ENCODE assay signal across 13 cellular contexts in genomic region chr2:85680707-85681353, GRCh38. TPM values are rescaled to one million over a fixed set of nuclear protein-coding genes. Genes with fewer than 3 reads are reported as not detected.
DNase-seq lines count a peak whose midpoint lies in the region; ATAC-seq and TF ChIP-seq lines count a peak whose summit lies in the region.
"Had no signal": no experiment of that assay in that cellular context is flagged by ENCODE, and none has a peak within 500 bp of the region (broad histone marks: within the 10 kb centered on the region; RNA-seq: fewer than 3 reads in every experiment).

No MANE protein-coding gene starts in this region.

- in situ Hi-C loops in IMR-90 (cut with MboI; ENCODE audit: low sequenced_read_pairs): no loop called here

- H4K20me1 ChIP-seq in IMR-90 (ENCODE audit: insufficient read depth, low read length): no peaks in the 10 kb centered on the region

- H4K91ac ChIP-seq in IMR-90 (ENCODE audit: insufficient read depth, low read depth, low read length): no peak overlapping the region

- H3K56ac ChIP-seq in IMR-90 (ENCODE audit: extremely low read depth, insufficient read depth, low read length): no peak overlapping the region

- CTCF ChIA-PET in IMR-90 (lab: Yijun Ruan, JAX) (interaction anchor here (0.6 kb wide), 2 partner anchors 28 to 48 kb away, joined by 3 to 5 read pairs; no protein-coding TSS in a partner anchor), MCF 10A (lab: Yijun Ruan, JAX) (interaction anchor here (0.5 to 10.8 kb wide), 14 partner anchors 12 to 835 kb away, joined by 3 to 166 read pairs (median 7); partner anchors contain the start of gene SFTPB)

- H3K4me2 ChIP-seq in IMR-90 (ENCODE audit: low read depth, low read length): no peak overlapping the region
- H3K4me2 ChIP-seq: hepatocyte had no signal

- no peak overlapping the region for H3K18ac ChIP-seq in IMR-90 (ENCODE audit: low read depth, low read length)

- intact Hi-C loops in IMR-90 (cut with micrococcal nuclease) (no loop called here), MCF 10A (cut with micrococcal nuclease) (no loop called here), natural killer cell (cut with micrococcal nuclease) (loop anchor here (2.0 kb wide), 1 partner anchor 14 kb away; the partner anchor contains the start of gene GNLY)

- H2BK120ac ChIP-seq in IMR-90 (ENCODE audit: low read depth, low read length): peak overlapping the region; percentile 56; the same call in 1 of the 2 replicates

- no peak overlapping the region for H3K9ac ChIP-seq in IMR-90 (ENCODE audit: low read depth, low read length)

- TF ChIP-seq RAD21 in IMR-90 (IDR thresholded peaks at IDR 0.05; ENCODE audit: low read length): no peak

- TF ChIP-seq POLR2A in IMR-90 (IDR thresholded peaks at IDR 0.05; ENCODE audit: low read depth, low read length): no peak

- H2BK15ac ChIP-seq in IMR-90 (ENCODE audit: low read depth, low read length): no peak overlapping the region

- H3K27ac ChIP-seq in IMR-90 (ENCODE audit: insufficient read depth, low read length): no peak overlapping the region
- H3K27ac ChIP-seq: hepatocyte had no signal

- H2BK5ac ChIP-seq in IMR-90 (ENCODE audit: low read depth, low read length, poor library complexity, severe bottlenecking): no peak overlapping the region

- no peaks in the 10 kb centered on the region for H3K27me3 ChIP-seq in IMR-90 (ENCODE audit: control insufficient read depth, insufficient read depth, low read length)
- H3K27me3 ChIP-seq: hepatocyte had no signal

- H3K9me3 Mint-ChIP-seq in MCF 10A (ENCODE audit: unreplicated experiment) (no peaks in the 10 kb centered on the region), natural killer cell (no peaks in the 10 kb centered on the region), mesothelial cell of epicardium (no peaks in the 10 kb centered on the region)

- TF ChIP-seq CTCF in IMR-90 (conservative IDR thresholded peaks at IDR 0.05; ENCODE audit: low read depth, low read length) (no peak), MCF 10A (IDR thresholded peaks at IDR 0.05; ENCODE audit: unreplicated experiment) (no peak), natural killer cell (IDR thresholded peaks at IDR 0.05) (no peak), mesothelial cell of epicardium (IDR thresholded peaks at IDR 0.05; ENCODE audit: unreplicated experiment) (no peak)

- H3K4me1 Mint-ChIP-seq in MCF 10A (ENCODE audit: insufficient read depth, unreplicated experiment) (peaks cover 25% of the 10 kb centered on the region), natural killer cell (peaks cover 24 to 27% of the 10 kb centered on the region in 2 donors), mesothelial cell of epicardium (peaks cover 8% of the 10 kb centered on the region)

- H3K23ac ChIP-seq in IMR-90 (ENCODE audit: low read depth, low read length): peak overlapping the region; percentile 10; the same call in 1 of the 2 replicates

- no peaks in the 10 kb centered on the region for H3K36me3 ChIP-seq in IMR-90 (ENCODE audit: control insufficient read depth, insufficient read depth, low read length)

- H3K27ac Mint-ChIP-seq in MCF 10A (ENCODE audit: low read depth, unreplicated experiment) (peak overlapping the region; percentile 90), natural killer cell (peak overlapping the region; percentile 87 to 94), mesothelial cell of epicardium (no peak overlapping the region)

- H3K14ac ChIP-seq in IMR-90 (replicated peaks; ENCODE audit: low read depth, low read length): no peak overlapping the region

- no CpG with 5 or more reads among the region's 2 CpGs for WGBS in IMR-90 (ENCODE audit: extremely low coverage in 2 of 2, insufficient read length in 1 of 2), 2 experiments

- no peaks in the 10 kb centered on the region for H3K79me1 ChIP-seq in IMR-90 (ENCODE audit: low read depth in 1 of 2, low read length in 2 of 2)

- H2AK5ac ChIP-seq in IMR-90 (ENCODE audit: low read depth, low read length): no peak overlapping the region

- H3K9me3 ChIP-seq in IMR-90 (ENCODE audit: control insufficient read depth, insufficient read depth, low read length): no peaks in the 10 kb centered on the region

- H3K36me3 Mint-ChIP-seq in MCF 10A (ENCODE audit: insufficient read depth, unreplicated experiment) (no peaks in the 10 kb centered on the region), natural killer cell (no peaks in the 10 kb centered on the region), mesothelial cell of epicardium (no peaks in the 10 kb centered on the region)

- POLR2A ChIA-PET in IMR-90 (lab: Charles Lee; ENCODE audit: unreplicated experiment): no interaction called here
- POLR2A ChIA-PET in MCF 10A (lab: Yijun Ruan, JAX): interaction anchor here (0.7 to 3.5 kb wide), 4 partner anchors 18 to 48 kb away, joined by 3 to 22 read pairs (median 6); no protein-coding TSS in a partner anchor

- peak overlapping the region; percentile 17 for H3K4me3 Mint-ChIP-seq in MCF 10A (ENCODE audit: unreplicated experiment)
- peak overlapping the region; percentile 79 for H3K4me3 Mint-ChIP-seq in natural killer cell
- no peak overlapping the region for H3K4me3 Mint-ChIP-seq in mesothelial cell of epicardium

- H3K27me3 Mint-ChIP-seq in MCF 10A (ENCODE audit: insufficient read depth, unreplicated experiment) (no peaks in the 10 kb centered on the region), natural killer cell (ENCODE audit: low read depth in 2 of 2) (peaks cover 0 to 4% of the 10 kb centered on the region in 2 donors), mesothelial cell of epicardium (ENCODE audit: low read depth) (no peaks in the 10 kb centered on the region)

- dilution Hi-C loops in IMR-90 (cut with HindIII; ENCODE audit: low sequenced_read_pairs, unreplicated experiment): no loop called here

- no peak overlapping the region for H2AK9ac ChIP-seq in IMR-90 (replicated peaks; ENCODE audit: low read depth, low read length, poor library complexity)

- BruUV-seq in IMR-90 (replicated peaks; lab: Mats Ljungman, UMichigan): no TSS peak
- BruUV-seq in MCF 10A (replicated peaks; lab: Mats Ljungman, UMichigan): no TSS peak

- no peak for ATAC-seq in IMR-90 (ENCODE audit: low read depth)
- ATAC-seq in natural killer cell: peak in 1 of 3 donors; percentile 10

- H3K4me3 ChIP-seq in IMR-90 (ENCODE audit: insufficient read depth, low read depth, low read length): no peak overlapping the region
- H3K4me3 ChIP-seq: hepatocyte, skin epidermis had no signal

- no peak overlapping the region; a peak in 1 of 4 replicates for H4K8ac ChIP-seq in IMR-90 (ENCODE audit: low read depth in 2 of 2, low read length in 2 of 2)

- no peak overlapping the region for H4K5ac ChIP-seq in IMR-90 (ENCODE audit: low read depth, low read length)

- H2AFZ ChIP-seq in IMR-90 (replicated peaks; ENCODE audit: low read length, poor library complexity): no peak overlapping the region
- H2AFZ ChIP-seq: hepatocyte had no signal

- H3K9me1 ChIP-seq in IMR-90 (ENCODE audit: insufficient read depth, low read length): peaks cover 7% of the 10 kb centered on the region

- H3K4ac ChIP-seq in IMR-90 (ENCODE audit: low read depth, low read length): no peak overlapping the region

- no peak overlapping the region for H2BK20ac ChIP-seq in IMR-90 (ENCODE audit: low read depth, low read length)

- DNase-seq in NCI-H2081 (lab: John Stamatoyannopoulos, UW) (peak; percentile 27 to 37), NCI-H2081 treated with DMSO at 0.1 percent for 48 hours (lab: John Stamatoyannopoulos, UW) (no peak), IMR-90 (no peak), MCF 10A (ENCODE audit: unreplicated experiment) (peak; percentile 37), natural killer cell (no peak), COLO829 (ENCODE audit: low spot score) (no peak), HPDE6-E6E7 (ENCODE audit: extremely low spot score) (no peak), mesothelial cell of epicardium (ENCODE audit: low spot score in 2 of 2, unreplicated experiment in 2 of 2) (no peak)
- DNase-seq: NCI-H2029 treated with DMSO at 0.1 percent for 48 hours, RPMI8226 had no signal

- 0 out of 2 replicates have a peak, but pooled peaks cover 1% of the 10 kb centered on the region for H3K4me1 ChIP-seq in IMR-90 (ENCODE audit: control insufficient read depth, insufficient read depth, low read length)

TF ChIP-seq in IMR-90, 13 proteins besides CTCF, POLR2A, EP300 and RAD21 (continues in another document):
- no peak for TF ChIP-seq RFX5 (IDR thresholded peaks at IDR 0.05; ENCODE audit: low read depth, low read length)
- TF ChIP-seq SMC3 (IDR thresholded peaks at IDR 0.05; ENCODE audit: low read depth, low read length): no peak
- no peak for TF ChIP-seq RCOR1 (IDR thresholded peaks at IDR 0.05; ENCODE audit: insufficient replicate concordance, low read length)
- no peak for TF ChIP-seq CHD1 (IDR thresholded peaks at IDR 0.05; ENCODE audit: low read depth, low read length)
- no peak for TF ChIP-seq CEBPB (IDR thresholded peaks at IDR 0.05; ENCODE audit: low read depth, low read length)
- no peak for TF ChIP-seq NFE2L2 (IDR thresholded peaks at IDR 0.05; ENCODE audit: low read depth, low read length)
- TF ChIP-seq MAZ (IDR thresholded peaks at IDR 0.05; ENCODE audit: borderline replicate concordance, low read depth, low read length): no peak
- no peak for TF ChIP-seq MXI1 (IDR thresholded peaks at IDR 0.05; ENCODE audit: borderline replicate concordance, low read depth, low read length)
- TF ChIP-seq, protein P1, sequence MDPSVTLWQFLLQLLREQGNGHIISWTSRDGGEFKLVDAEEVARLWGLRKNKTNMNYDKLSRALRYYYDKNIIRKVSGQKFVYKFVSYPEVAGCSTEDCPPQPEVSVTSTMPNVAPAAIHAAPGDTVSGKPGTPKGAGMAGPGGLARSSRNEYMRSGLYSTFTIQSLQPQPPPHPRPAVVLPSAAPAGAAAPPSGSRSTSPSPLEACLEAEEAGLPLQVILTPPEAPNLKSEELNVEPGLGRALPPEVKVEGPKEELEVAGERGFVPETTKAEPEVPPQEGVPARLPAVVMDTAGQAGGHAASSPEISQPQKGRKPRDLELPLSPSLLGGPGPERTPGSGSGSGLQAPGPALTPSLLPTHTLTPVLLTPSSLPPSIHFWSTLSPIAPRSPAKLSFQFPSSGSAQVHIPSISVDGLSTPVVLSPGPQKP (IDR thresholded peaks at IDR 0.05; ENCODE audit: borderline replicate concordance, low read depth, low read length): no peak
- no peak for TF ChIP-seq BHLHE40 (IDR thresholded peaks at IDR 0.05; ENCODE audit: low read depth, low read length)

RNA-seq across cellular contexts. Expression of gene SFTPB, which starts 12.8 kb away (rescaled TPM):
- not detected in 2 replicates for total RNA-seq in IMR-90 (2012; rRNA removed)
- polyA plus RNA-seq in IMR-90 (2012; rRNA removed): not detected in 2 replicates
- polyA plus RNA-seq in IMR-90 (2012; cell fraction: cytosol; rRNA removed): 0.07 TPM in 1 of 2 replicates, not detected in the other
- polyA plus RNA-seq in IMR-90 (2012; cell fraction: nucleus; rRNA removed; ENCODE audit: low replicate concordance): not detected in 2 replicates
- total RNA-seq in MCF 10A (2022): 0.26 and 0.32 TPM in 2 replicates
- total RNA-seq in natural killer cell: not detected
- total RNA-seq in mesothelial cell of epicardium: not detected in 3 replicates
- total RNA-seq: G401 had no signal

RNA-seq across cellular contexts. Expression of gene GNLY, which starts 13.3 kb away (rescaled TPM):
- total RNA-seq in IMR-90 (2012; rRNA removed): not detected in 2 replicates
- not detected in 2 replicates for polyA plus RNA-seq in IMR-90 (2012; rRNA removed)
- polyA plus RNA-seq in IMR-90 (2012; cell fraction: cytosol; rRNA removed): not detected in 2 replicates
- polyA plus RNA-seq in IMR-90 (2012; cell fraction: nucleus; rRNA removed; ENCODE audit: low replicate concordance): 0.13 and 0.24 TPM in 2 replicates
- not detected in 2 replicates for total RNA-seq in MCF 10A (2022)
- total RNA-seq in natural killer cell: 1,000 to 10,000 TPM; 4,938 to 8,199 (median 6,542) TPM
- 0.43 TPM in 1 of 3 replicates, not detected in the others for total RNA-seq in mesothelial cell of epicardium
- total RNA-seq: G401, hepatocyte had no signal
- polyA plus RNA-seq: hepatocyte had no signal

Comparison
In these comparisons a context has a peak if more than half of its experiments do, and no peak if none do; other contexts are left out.
1. DNase-seq: peak in NCI-H2081 (2 of 2) and MCF 10A (single experiment); none in NCI-H2081 treated with DMSO at 0.1 percent for 48 hours (single experiment), IMR-90 (single experiment), natural killer cell (single experiment), COLO829 (single experiment), HPDE6-E6E7 (single experiment) and mesothelial cell of epicardium (0 of 2).
2. RNA of gene GNLY, which starts 13.3 kb away (total RNA-seq): 4,938 to 8,199 TPM in natural killer cell; 0.43 TPM in mesothelial cell of epicardium, not detected in IMR-90 and not detected in MCF 10A; every median in the first group is over 1,000 times any median in the second.